ENCODE assay signal across 16 cellular contexts in the genomic region with DNA sequence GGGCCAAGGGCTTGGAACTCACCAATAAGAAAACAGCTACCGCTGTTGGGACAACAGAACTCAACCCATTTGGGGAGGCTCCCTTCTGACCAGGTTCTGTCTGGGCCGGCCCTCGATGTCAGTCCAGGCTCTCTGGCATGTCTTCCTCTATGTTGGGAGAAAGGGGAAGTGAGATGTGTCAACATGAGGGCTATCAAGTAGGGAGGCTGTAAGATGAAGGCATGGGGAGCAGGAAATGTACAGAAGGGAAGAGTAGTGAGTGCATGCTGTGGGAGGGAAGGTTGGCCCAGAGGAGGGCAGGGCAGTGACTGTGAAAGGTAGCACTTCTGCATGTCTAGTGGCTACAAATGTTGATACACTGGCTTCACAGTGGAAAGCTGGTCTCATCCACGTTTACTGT.
"Had no signal": no experiment of that assay in that cellular context is flagged by ENCODE, and none has a peak within 500 bp of the region (broad histone marks: within the 10 kb centered on the region; RNA-seq: fewer than 3 reads in every experiment).

No MANE protein-coding gene starts in this region.

- H3K27ac Mint-ChIP-seq: activated naive CD4-positive, alpha-beta T cell treated with anti-CD3 and anti-CD28 coated beads for 36 hours; activated T-helper 1 cell treated with anti-CD3 and anti-CD28 coated beads, Interleukin-12 subunit alpha, Interleukin-12 subunit beta, Interleukin-2, Interleukin-4 antibody, amounts not matched to agents 30 ng/mL and 10 ng/mL and 1 ng/mL, durations not matched to agents 14 hours and 24 hours and 36 hours; natural killer cell treated with Interleukin-12 subunit alpha and Interleukin-12 subunit beta and Interleukin-15 and Interleukin-18, amount 100 ng/mL, for 72 hours; stimulated activated naive B cell treated with anti-CD40 and anti-IgM and Interleukin-4, amounts not matched to agents 10 μg/mL and 1 μg/mL and 100 μg/mL, for 72 hours had no signal

- H3K27ac ChIP-seq: coronary artery, heart right ventricle, spleen, transverse colon had no signal

- H3K27me3 ChIP-seq: spleen, transverse colon had no signal

- H3K4me3 Mint-ChIP-seq: activated naive CD4-positive, alpha-beta T cell treated with anti-CD3 and anti-CD28 coated beads for 36 hours; activated T-helper 1 cell treated with anti-CD3 and anti-CD28 coated beads, Interleukin-12 subunit alpha, Interleukin-12 subunit beta, Interleukin-2, Interleukin-4 antibody, amounts not matched to agents 30 ng/mL and 10 ng/mL and 1 ng/mL, durations not matched to agents 14 hours and 24 hours and 36 hours; natural killer cell treated with Interleukin-12 subunit alpha and Interleukin-12 subunit beta and Interleukin-15 and Interleukin-18, amount 100 ng/mL, for 72 hours; stimulated activated naive B cell treated with anti-CD40 and anti-IgM and Interleukin-4, amounts not matched to agents 10 μg/mL and 1 μg/mL and 100 μg/mL, for 72 hours had no signal

- H3K4me3 ChIP-seq: coronary artery, heart right ventricle, spleen, transverse colon had no signal

- DNase-seq: activated CD4-positive, alpha-beta T cell treated with anti-CD3 and anti-CD28 coated beads for 48 hours; activated naive CD4-positive, alpha-beta T cell treated with anti-CD3 and anti-CD28 coated beads for 36 hours; effector CD4-positive, alpha-beta T cell; foreskin melanocyte; heart right ventricle; spleen; stimulated activated CD4-positive, alpha-beta T cell treated with anti-CD3 and anti-CD28 coated beads, Interleukin-1b, Interleukin-23, amount 100 ng/mL, for 48 hours; stimulated activated naive B cell treated with anti-CD40 and anti-IgM and Interleukin-4, amounts not matched to agents 10 μg/mL and 1 μg/mL and 100 μg/mL, for 72 hours; substantia nigra; T-helper 9 cell; transverse colon had no signal

- H3K4me1 ChIP-seq: spleen, transverse colon had no signal

- H3K9me3 Mint-ChIP-seq: activated naive CD4-positive, alpha-beta T cell treated with anti-CD3 and anti-CD28 coated beads for 36 hours; activated T-helper 1 cell treated with anti-CD3 and anti-CD28 coated beads, Interleukin-12 subunit alpha, Interleukin-12 subunit beta, Interleukin-2, Interleukin-4 antibody, amounts not matched to agents 30 ng/mL and 10 ng/mL and 1 ng/mL, durations not matched to agents 14 hours and 24 hours and 36 hours; natural killer cell treated with Interleukin-12 subunit alpha and Interleukin-12 subunit beta and Interleukin-15 and Interleukin-18, amount 100 ng/mL, for 72 hours; stimulated activated naive B cell treated with anti-CD40 and anti-IgM and Interleukin-4, amounts not matched to agents 10 μg/mL and 1 μg/mL and 100 μg/mL, for 72 hours had no signal

- H3K36me3 ChIP-seq: heart right ventricle, spleen, transverse colon had no signal

- H3K9me3 ChIP-seq: heart right ventricle, spleen, transverse colon had no signal

- H3K36me3 Mint-ChIP-seq: natural killer cell treated with Interleukin-12 subunit alpha and Interleukin-12 subunit beta and Interleukin-15 and Interleukin-18, amount 100 ng/mL, for 72 hours; stimulated activated naive B cell treated with anti-CD40 and anti-IgM and Interleukin-4, amounts not matched to agents 10 μg/mL and 1 μg/mL and 100 μg/mL, for 72 hours had no signal

- H3K4me1 Mint-ChIP-seq: stimulated activated naive B cell treated with anti-CD40 and anti-IgM and Interleukin-4, amounts not matched to agents 10 μg/mL and 1 μg/mL and 100 μg/mL, for 72 hours had no signal

- ATAC-seq: left lobe of liver; natural killer cell treated with Interleukin-12 subunit alpha and Interleukin-12 subunit beta and Interleukin-15 and Interleukin-18, amount 100 ng/mL, for 72 hours; sciatic nerve had no signal
